Comparison of ENCODE assay signal across 8 cellular contexts in the genomic region with DNA sequence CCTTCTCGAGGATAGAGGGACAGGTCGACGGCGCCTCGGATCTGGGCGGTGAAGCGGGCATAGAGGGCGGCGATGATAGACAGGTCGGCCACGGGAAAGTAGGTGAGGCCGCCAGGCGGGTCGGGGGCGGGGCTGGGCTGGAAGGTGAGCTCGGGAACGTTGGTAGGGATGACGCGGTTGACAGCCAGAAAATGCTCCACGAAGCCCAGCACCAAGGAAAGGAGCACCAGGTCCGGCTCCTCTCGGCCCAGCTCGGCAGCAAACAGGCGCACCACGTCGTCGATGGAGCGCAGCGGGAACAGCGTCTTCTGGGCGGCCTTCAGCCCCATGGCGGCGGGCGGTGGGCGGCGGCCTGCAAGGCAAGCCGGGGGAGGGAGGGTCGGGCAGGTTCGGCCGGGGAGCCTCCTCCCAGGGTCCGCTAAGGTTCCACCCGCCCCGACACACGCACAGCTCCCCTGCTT. TPM values are rescaled to one million over a fixed set of nuclear protein-coding genes. Genes with fewer than 3 reads are reported as not detected.
DNase-seq lines count a peak whose midpoint lies in the region; ATAC-seq and TF ChIP-seq lines count a peak whose summit lies in the region.

No MANE protein-coding gene starts in this region.

- H3F3A ChIP-seq in OCI-LY1 (ENCODE audit: insufficient read depth, low read length) = 0 out of 2 replicates have a peak, but pooled peaks cover under 1% of the 10 kb centered on the region

- H3K27ac ChIP-seq in OCI-LY1 (ENCODE audit: low read depth, low read length, poor library complexity, severe bottlenecking) (peak overlapping the region; percentile 66), cingulate gyrus (ENCODE audit: low read depth, low read length) (peak overlapping the region; percentile 54), thoracic aorta (peak overlapping the region in 1 of 2 donors; percentile 57)

- no peaks in the 10 kb centered on the region for H3K79me2 ChIP-seq in OCI-LY1 (ENCODE audit: insufficient read depth, low read length)

- TF ChIP-seq CTCF in OCI-LY1 (IDR thresholded peaks at IDR 0.05; ENCODE audit: low read length) (no peak), lower leg skin (IDR thresholded peaks at IDR 0.05) (no peak), thoracic aorta (IDR thresholded peaks at IDR 0.05) (no peak)

- H3K9me2 ChIP-seq in OCI-LY1 (ENCODE audit: low read depth, low read length) = no peaks in the 10 kb centered on the region

- peak overlapping the region; percentile 94 for H3K9ac ChIP-seq in OCI-LY1 (ENCODE audit: low read length)

- no peak for ATAC-seq in thoracic aorta (ENCODE audit: insufficient number of reproducible peaks, low FRiP score, low read depth)

- H4K20me1 ChIP-seq in OCI-LY1 (ENCODE audit: insufficient read depth, low read length) = no peaks in the 10 kb centered on the region

- peaks cover 30% of the 10 kb centered on the region; the same call in 1 of the 2 replicates for H3K36me3 ChIP-seq in OCI-LY1 (ENCODE audit: insufficient read depth, low read length)
- peaks cover 15% of the 10 kb centered on the region for H3K36me3 ChIP-seq in thoracic aorta

- H3K9me3 ChIP-seq in OCI-LY1 (ENCODE audit: low read length) = no peaks in the 10 kb centered on the region
- H3K9me3 ChIP-seq in thoracic aorta = no peaks in the 10 kb centered on the region

- peak overlapping the region; percentile 79 for H3K4me2 ChIP-seq in OCI-LY1 (ENCODE audit: low read length)

- H3K27me3 ChIP-seq in OCI-LY1 (ENCODE audit: insufficient read depth, low read length) (no peaks in the 10 kb centered on the region), thoracic aorta (replicated peaks; ENCODE audit: insufficient read depth) (no peaks in the 10 kb centered on the region)

- H3K4me1 ChIP-seq in OCI-LY1 (ENCODE audit: insufficient read depth, low read length, severe bottlenecking) = peaks cover 25% of the 10 kb centered on the region
- peaks cover 5 to 11% of the 10 kb centered on the region in 2 donors for H3K4me1 ChIP-seq in thoracic aorta (ENCODE audit: control insufficient read depth in 1 of 2, low read depth in 2 of 2)

- peak; percentile 64 for DNase-seq in activated CD8-positive, alpha-beta memory T cell treated with anti-CD3 and anti-CD28 coated beads for 24 hours
- DNase-seq in activated CD8-positive, alpha-beta memory T cell treated with anti-CD3 and anti-CD28 coated beads, Interleukin-2, amount 50 U/mL, for 48 hours = no peak
- DNase-seq in lower leg skin (ENCODE audit: low spot score in 2 of 2) (no peak), thoracic aorta (ENCODE audit: low spot score) (no peak), NCI-H524 (lab: John Stamatoyannopoulos, UW) (no peak), Kasumi-1 (lab: John Stamatoyannopoulos, UW) (no peak)

- no peak for TF ChIP-seq POLR2A in lower leg skin (IDR thresholded peaks at IDR 0.05)

- WGBS in lower leg skin, 2 donors = 6% methylated on average over 30 to 41 of the region's 44 CpGs

- peak overlapping the region; percentile 91 for H3K4me3 ChIP-seq in OCI-LY1 (ENCODE audit: low read depth, low read length, poor library complexity, severe bottlenecking)
- peak overlapping the region; percentile 60 for H3K4me3 ChIP-seq in lower leg skin (ENCODE audit: low read depth, poor library complexity, severe bottlenecking)
- H3K4me3 ChIP-seq in thoracic aorta = peak overlapping the region; percentile 89

- intact Hi-C loops in lower leg skin (cut with DNase I; ENCODE audit: low total_unique reads) = no loop called here

- H2AFZ ChIP-seq in OCI-LY1 (ENCODE audit: low read length) = no peak overlapping the region

RNA-seq across cellular contexts. Expression of a gene that starts 0.5 kb away (rescaled TPM):
- total RNA-seq in lower leg skin (10 to 100 TPM; 20.5 to 42.7 (median 32.2) TPM), thoracic aorta (10 to 100 TPM; 11.6 to 16.0 TPM)

RNA-seq across cellular contexts. Expression of a gene that starts 6.8 kb away (rescaled TPM):
- 10 to 100 TPM in 3 of 4 donors, 1 to 10 TPM in 1; 9.3 to 29.8 (median 19.5) TPM for total RNA-seq in lower leg skin
- 10 to 100 TPM; 23.3 to 39.1 TPM for total RNA-seq in thoracic aorta

RNA-seq across cellular contexts. Expression of a gene that starts 31.5 kb away (rescaled TPM):
- total RNA-seq in lower leg skin (100 to 1,000 TPM; 130 to 327 (median 178) TPM), thoracic aorta (100 to 1,000 TPM; 250 to 512 TPM)

RNA-seq across cellular contexts. Expression of a gene that starts 34.6 kb away (rescaled TPM):
- total RNA-seq in lower leg skin (10 to 100 TPM; 40.3 to 81.3 (median 50.1) TPM), thoracic aorta (1 to 10 TPM in 1 of 2 donors, under 1 TPM in 1; 0.68 to 1.2 TPM)

RNA-seq across cellular contexts. Expression of a gene that starts 50.0 kb away (rescaled TPM):
- total RNA-seq in lower leg skin = 1 to 10 TPM in 1 of 4 donors, under 1 TPM in 3; 0.11 to 2.0 (median 0.44) TPM
- total RNA-seq in thoracic aorta = 10 to 100 TPM; 12.2 to 13.4 TPM
